ENCODE assay signal across 17 cellular contexts in genomic region chr12:48780381-48781025, GRCh38. TPM values are rescaled to one million over a fixed set of nuclear protein-coding genes. Genes with fewer than 3 reads are reported as not detected.
A peak's percentile ranks its signal among the peaks of the same experiment; 100 is the strongest.
DNase-seq lines count a peak whose midpoint lies in the region; ATAC-seq and TF ChIP-seq lines count a peak whose summit lies in the region.
"Had no signal": no experiment of that assay in that cellular context is flagged by ENCODE, and none has a peak within 500 bp of the region (broad histone marks: within the 10 kb centered on the region; RNA-seq: fewer than 3 reads in every experiment).

No MANE protein-coding gene starts in this region.

- H2BK120ac ChIP-seq in trophoblast cell (ENCODE audit: insufficient read depth, low read length, poor library complexity), result no peak overlapping the region

- H3K79me1 ChIP-seq in trophoblast cell (ENCODE audit: low read length), result no peaks in the 10 kb centered on the region

- H3K36me3 Mint-ChIP-seq in CD14-positive monocyte, result no peaks in the 10 kb centered on the region
- H3K36me3 Mint-ChIP-seq: stimulated activated naive B cell treated with anti-CD40 and anti-IgM and Interleukin-4, amounts not matched to agents 10 μg/mL and 1 μg/mL and 100 μg/mL, for 72 hours had no signal

- H3K4me2 ChIP-seq in trophoblast cell (ENCODE audit: low read length), result no peak overlapping the region

- no peak overlapping the region for H4K91ac ChIP-seq in trophoblast cell (ENCODE audit: low read depth, low read length)

- H3K36me3 ChIP-seq in A673 (ENCODE audit: insufficient read depth, low read length, poor library complexity, severe bottlenecking) (no peaks in the 10 kb centered on the region), trophoblast cell (ENCODE audit: control insufficient read depth in 1 of 2, insufficient read depth in 2 of 2, low read length in 2 of 2) (peaks cover 37 to 40% of the 10 kb centered on the region in 2 experiments)

- no peak overlapping the region for H4K12ac ChIP-seq in trophoblast cell (ENCODE audit: low read depth, low read length)

- H3K9me3 ChIP-seq in A673 (ENCODE audit: low read depth, low read length, poor library complexity, severe bottlenecking), result no peaks in the 10 kb centered on the region
- no peaks in the 10 kb centered on the region for H3K9me3 ChIP-seq in trophoblast cell (ENCODE audit: insufficient read depth, low read depth, low read length)
- H3K9me3 ChIP-seq: Peyer's patch had no signal

- H3K14ac ChIP-seq in trophoblast cell (ENCODE audit: low read length), result no peak overlapping the region

- H2BK5ac ChIP-seq in trophoblast cell (ENCODE audit: low read depth, low read length, poor library complexity), result no peak overlapping the region

- H3K4me3 ChIP-seq in A673 (ENCODE audit: low read depth, low read length, poor library complexity, severe bottlenecking), result no peak overlapping the region
- no peak overlapping the region for H3K4me3 ChIP-seq in trophoblast cell (ENCODE audit: low read depth, low read length)
- H3K4me3 ChIP-seq: Peyer's patch had no signal

- H3K27ac Mint-ChIP-seq in CD14-positive monocyte, result peak overlapping the region in 1 of 7 donors; percentile 3
- H3K27ac Mint-ChIP-seq: activated CD4-positive, alpha-beta T cell treated with anti-CD3 and anti-CD28 coated beads for 36 hours had no signal

- H2AFZ ChIP-seq in trophoblast cell (ENCODE audit: insufficient read depth, low read length, poor library complexity), result peak overlapping the region; percentile 60

- no peaks in the 10 kb centered on the region for H3K79me2 ChIP-seq in trophoblast cell (ENCODE audit: control insufficient read depth, insufficient read depth, low read length, poor library complexity)

- no peak overlapping the region for H3K4ac ChIP-seq in trophoblast cell (ENCODE audit: low read depth, low read length)

- H3K27me3 Mint-ChIP-seq in CD14-positive monocyte (ENCODE audit: low read depth in 3 of 3), result peaks cover 0 to 2% (median 1%) of the 10 kb centered on the region in 3 donors

- no peak overlapping the region for H3K23ac ChIP-seq in trophoblast cell (ENCODE audit: low read length)

- H3K9me3 Mint-ChIP-seq in CD14-positive monocyte, result peaks cover 0 to 3% (median 0%) of the 10 kb centered on the region in 7 donors
- H3K9me3 Mint-ChIP-seq: stimulated activated naive B cell treated with anti-CD40 and anti-IgM and Interleukin-4, amounts not matched to agents 10 μg/mL and 1 μg/mL and 100 μg/mL, for 72 hours had no signal

- H3K27me3 ChIP-seq in A673 (replicated peaks; ENCODE audit: insufficient read depth, low read depth, low read length, poor library complexity), result no peaks in the 10 kb centered on the region
- H3K27me3 ChIP-seq in trophoblast cell (ENCODE audit: insufficient read depth, low read length), result no peaks in the 10 kb centered on the region
- H3K27me3 ChIP-seq: Peyer's patch had no signal

- peak overlapping the region; percentile 54 for H2AK5ac ChIP-seq in trophoblast cell (ENCODE audit: low read length)

- CTCF ChIA-PET in A673 (lab: Charles Lee), result interaction anchor here (0.6 kb wide), 1 partner anchor 164 kb away, joined by 4 read pairs; no protein-coding TSS in a partner anchor

- peaks cover 10% of the 10 kb centered on the region for H3K4me1 ChIP-seq in A673 (ENCODE audit: insufficient read depth, low read length, poor library complexity, severe bottlenecking)
- peaks cover 5 to 8% of the 10 kb centered on the region in 2 experiments for H3K4me1 ChIP-seq in trophoblast cell (ENCODE audit: control insufficient read depth in 1 of 2, insufficient read depth in 2 of 2, low read length in 2 of 2)

- H3K4me3 Mint-ChIP-seq in CD14-positive monocyte, result no peak overlapping the region
- H3K4me3 Mint-ChIP-seq: activated CD4-positive, alpha-beta T cell treated with anti-CD3 and anti-CD28 coated beads for 36 hours; stimulated activated naive B cell treated with anti-CD40 and anti-IgM and Interleukin-4, amounts not matched to agents 10 μg/mL and 1 μg/mL and 100 μg/mL, for 72 hours had no signal

- H3K27ac ChIP-seq in A673 (ENCODE audit: low read depth, low read length, poor library complexity, severe bottlenecking) (peak overlapping the region; percentile 16), trophoblast cell (ENCODE audit: low read depth, low read length) (no peak overlapping the region)

- H3K18ac ChIP-seq in trophoblast cell (ENCODE audit: low read length), result peak overlapping the region; percentile 21

- intact Hi-C loops in A673 (cut with micrococcal nuclease; ENCODE audit: unreplicated experiment) (no loop called here), left ventricle myocardium superior (cut with micrococcal nuclease) (no loop called here), CD14-positive monocyte (cut with micrococcal nuclease) (no loop called here)

- no peak overlapping the region for H2BK12ac ChIP-seq in trophoblast cell (ENCODE audit: low read length)

- BruUV-seq in A673 (replicated peaks; lab: Mats Ljungman, UMichigan), result no TSS peak

- DNase-seq in A673 (ENCODE audit: low spot score) (no peak), left ventricle myocardium superior (peak; percentile 61), trophoblast cell (no peak), CD14-positive monocyte (ENCODE audit: low spot score) (no peak), epidermal melanocyte (ENCODE audit: insufficient read length, low spot score) (no peak)
- DNase-seq in activated CD4-positive, CD25-positive, alpha-beta regulatory T cell treated with anti-CD3 and anti-CD28 coated beads, Interleukin-2, amount 50 U/mL, for 72 hours, result no peak
- DNase-seq: ACHN; activated CD4-positive, alpha-beta T cell treated with anti-CD3 and anti-CD28 coated beads for 36 hours; GOT3; Karpas-422; NCI-H1694; NCI-H510A; Peyer's patch; stimulated activated CD4-positive, alpha-beta T cell treated with anti-CD3 and anti-CD28 coated beads, Interleukin-4, amount 100 ng/mL, for 24 hours; stimulated activated naive B cell treated with anti-CD40 and anti-IgM and Interleukin-4, amounts not matched to agents 10 μg/mL and 1 μg/mL and 100 μg/mL, for 72 hours had no signal

- TF ChIP-seq CTCF in A673 (conservative IDR thresholded peaks at IDR 0.05; ENCODE audit: low read depth, low read length) (no peak), CD14-positive monocyte (IDR thresholded peaks at IDR 0.05) (no peak)

- peaks cover 13% of the 10 kb centered on the region for H3K4me1 Mint-ChIP-seq in CD14-positive monocyte
- H3K4me1 Mint-ChIP-seq: activated CD4-positive, alpha-beta T cell treated with anti-CD3 and anti-CD28 coated beads for 36 hours had no signal

- no CpG with 5 or more reads among the region's 11 CpGs for WGBS in trophoblast cell (ENCODE audit: extremely low coverage, insufficient coverage, insufficient read length)

- H4K8ac ChIP-seq in trophoblast cell (ENCODE audit: low read depth, low read length), result no peak overlapping the region

- H3K9ac ChIP-seq in trophoblast cell (ENCODE audit: low read length), result no peak overlapping the region

- peak; percentile 13 for ATAC-seq in SK-N-SH treated with all-trans-retinoic acid at 6 μM for 48 hours
- peak; percentile 23 for ATAC-seq in left ventricle myocardium superior
- no peak for ATAC-seq in GM19324 (IDR thresholded peaks at IDR 0.05; ENCODE audit: low FRiP score, unreplicated experiment)
- ATAC-seq: activated CD4-positive, alpha-beta T cell treated with anti-CD3 and anti-CD28 coated beads for 36 hours had no signal

- POLR2A ChIA-PET in A673 (lab: Charles Lee; ENCODE audit: low non-redundant PET), result no interaction called here

TF ChIP-seq in SK-N-SH treated with all-trans-retinoic acid at 6 μM for 48 hours, 23 proteins besides CTCF, POLR2A, EP300 and RAD21:
- no peak for TF ChIP-seq BACH2 (CRISPR knock-in tag; IDR thresholded peaks at IDR 0.05; ENCODE audit: borderline replicate concordance)

RNA-seq across cellular contexts. Expression of gene ADCY6, which starts 8.4 kb away (rescaled TPM):
- total RNA-seq in A673 (2021) (6.8 and 12.8 TPM in 2 replicates), left ventricle myocardium superior (57.0 TPM)
- 20.9 and 22.1 TPM in 2 replicates for polyA plus RNA-seq in trophoblast cell (2013)
- polyA plus RNA-seq in CD14-positive monocyte, result under 1 TPM in 1 of 2 donors, not detected in 1; 0.03 TPM

RNA-seq across cellular contexts. Expression of gene CACNB3, which starts 37.8 kb away (rescaled TPM):
- total RNA-seq in A673 (2021) (23.8 and 32.4 TPM in 2 replicates), left ventricle myocardium superior (4.4 TPM)
- polyA plus RNA-seq in trophoblast cell (2013), result 36.8 and 42.6 TPM in 2 replicates
- 1 to 10 TPM in 1 of 2 donors, under 1 TPM in 1; 0.84 to 1.5 TPM for polyA plus RNA-seq in CD14-positive monocyte
